10 cellular contexts compared by ENCODE assay signal in the genomic region with DNA sequence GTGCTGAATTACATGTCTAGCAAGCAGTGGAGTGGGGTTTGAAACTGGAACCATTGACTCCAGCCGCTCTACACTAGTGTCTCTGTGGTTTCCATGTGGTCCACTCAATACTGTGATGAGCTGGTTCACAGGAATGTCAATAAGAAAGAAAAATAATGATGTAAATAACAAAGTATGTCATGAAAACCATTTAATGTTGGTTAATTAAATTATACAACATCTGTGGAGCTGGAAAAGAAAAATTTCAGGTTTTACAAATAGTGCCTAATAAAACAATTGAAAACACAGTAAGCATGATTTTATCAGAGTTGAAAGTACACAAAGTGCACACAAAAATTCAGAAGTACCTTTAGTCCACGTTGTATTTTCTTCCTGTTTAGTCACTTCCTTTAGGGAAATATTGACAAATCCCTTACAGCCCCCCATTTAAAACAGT. TPM values are rescaled to one million over a fixed set of nuclear protein-coding genes. Genes with fewer than 3 reads are reported as not detected.
DNase-seq lines count a peak whose midpoint lies in the region; FAIRE-seq and TF ChIP-seq lines count a peak whose summit lies in the region.
"Had no signal": no experiment of that assay in that cellular context is flagged by ENCODE, and none has a peak within 500 bp of the region (broad histone marks: within the 10 kb centered on the region; RNA-seq: fewer than 3 reads in every experiment).

No MANE protein-coding gene starts in this region.

- no peaks in the 10 kb centered on the region for H3K36me3 Mint-ChIP-seq in Calu3 (ENCODE audit: insufficient read depth, unreplicated experiment)

- no peak overlapping the region for H3K9ac ChIP-seq in kidney (ENCODE audit: low read length in 2 of 2)

- DNase-seq in Calu3, result peak; percentile 23
- DNase-seq in MG63, result peak; percentile 4
- peak; percentile 84 for DNase-seq in choroid plexus epithelial cell (ENCODE audit: low read depth)
- peak; percentile 83 for DNase-seq in myocyte (ENCODE audit: low read depth)
- DNase-seq in DMS153 (lab: John Stamatoyannopoulos, UW), result no peak
- no peak for DNase-seq in NCI-H446 (lab: John Stamatoyannopoulos, UW)
- DNase-seq in kidney, result no peak
- DNase-seq in activated CD4-positive, alpha-beta T cell treated with anti-CD3 and anti-CD28 coated beads for 48 hours, result no peak
- DNase-seq: NCI-H187 treated with DMSO at 0.1 percent for 48 hours had no signal

- TF ChIP-seq CTCF in Calu3 (IDR thresholded peaks at IDR 0.05; ENCODE audit: unreplicated experiment) (no peak), choroid plexus epithelial cell (conservative IDR thresholded peaks at IDR 0.05; ENCODE audit: low read depth, low read length) (no peak), kidney (IDR thresholded peaks at IDR 0.05; ENCODE audit: borderline replicate concordance, extremely low read depth, insufficient read depth) (no peak)

- intact Hi-C loops in Calu3 (cut with micrococcal nuclease; ENCODE audit: unreplicated experiment), result no loop called here
- intact Hi-C loops in kidney (cut with DNase I), result no loop called here

- FAIRE-seq in kidney (lab: Jason Lieb, UNC), result no peak

- H3K4me3 ChIP-seq in MG63 (no peak overlapping the region), choroid plexus epithelial cell (ENCODE audit: low read depth, low read length) (no peak overlapping the region), kidney (ENCODE audit: low read length in 2 of 2) (no peak overlapping the region)

- H3K4me1 ChIP-seq in kidney (ENCODE audit: control insufficient read depth in 1 of 2, insufficient read depth in 1 of 2, low read depth in 1 of 2, low read length in 2 of 2), result no peaks in the 10 kb centered on the region

- H3K4me3 Mint-ChIP-seq in Calu3 (ENCODE audit: low read depth, unreplicated experiment), result peak overlapping the region; percentile 7
- H3K4me3 Mint-ChIP-seq: nephron had no signal

- no peaks in the 10 kb centered on the region for H3K27me3 Mint-ChIP-seq in Calu3 (ENCODE audit: unreplicated experiment)

- BruUV-seq in Calu3 (replicated peaks; lab: Mats Ljungman, UMichigan), result no TSS peak

- no peaks in the 10 kb centered on the region for H3K9me3 ChIP-seq in MG63
- H3K9me3 ChIP-seq in kidney (ENCODE audit: control insufficient read depth in 1 of 2, low read length in 2 of 2), result no peaks in the 10 kb centered on the region

- H3K27ac ChIP-seq in kidney (ENCODE audit: low read depth in 2 of 2, low read length in 2 of 2), result no peak overlapping the region

- peaks cover 22% of the 10 kb centered on the region for H3K4me1 Mint-ChIP-seq in Calu3 (ENCODE audit: low read depth, unreplicated experiment)
- H3K4me1 Mint-ChIP-seq: nephron had no signal

- peak overlapping the region; percentile 93 for H3K27ac Mint-ChIP-seq in Calu3 (ENCODE audit: unreplicated experiment)
- H3K27ac Mint-ChIP-seq: nephron had no signal

- H3K36me3 ChIP-seq in MG63, result no peaks in the 10 kb centered on the region
- no peaks in the 10 kb centered on the region for H3K36me3 ChIP-seq in kidney (ENCODE audit: control insufficient read depth in 1 of 2, insufficient read depth in 2 of 2, low read length in 2 of 2)

- CTCF ChIA-PET in Calu3 (lab: Charles Lee), result interaction anchor here (0.8 to 1.2 kb wide), 2 partner anchors 149 to 316 kb away, joined by 3 read pairs; no protein-coding TSS in a partner anchor

- H3K27me3 ChIP-seq in MG63, result no peaks in the 10 kb centered on the region

- peaks cover 6% of the 10 kb centered on the region for H3K9me3 Mint-ChIP-seq in Calu3 (ENCODE audit: low read depth, unreplicated experiment)

RNA-seq across cellular contexts. Expression of gene NAMPT, which starts 28.7 kb away (rescaled TPM):
- 343 and 364 TPM in 2 replicates for total RNA-seq in Calu3 (2022)
- 39.7 and 83.9 TPM in 2 replicates for total RNA-seq in MG63 (2014; rRNA removed; shearing (Covaris generic); ENCODE audit: low replicate concordance)
- 85.3 and 163 TPM in 2 replicates for total RNA-seq in myocyte
- polyA plus RNA-seq in myocyte (2012), result 14.4 TPM
- total RNA-seq in kidney, result 217 TPM
- 16.5 TPM for polyA plus RNA-seq in kidney (ENCODE audit: insufficient read depth, low read depth, low replicate concordance)

Comparison
In these comparisons a context has a peak if more than half of its experiments do, and no peak if none do; other contexts are left out.
1. DNase-seq: peak in Calu3 (single experiment), MG63 (single experiment), choroid plexus epithelial cell (single experiment) and myocyte (single experiment); none in DMS153 (single experiment), NCI-H446 (0 of 2), kidney (single experiment) and activated CD4-positive, alpha-beta T cell treated with anti-CD3 and anti-CD28 coated beads for 48 hours (single experiment).